Comparison of ENCODE assay signal across 13 cellular contexts in the genomic region with DNA sequence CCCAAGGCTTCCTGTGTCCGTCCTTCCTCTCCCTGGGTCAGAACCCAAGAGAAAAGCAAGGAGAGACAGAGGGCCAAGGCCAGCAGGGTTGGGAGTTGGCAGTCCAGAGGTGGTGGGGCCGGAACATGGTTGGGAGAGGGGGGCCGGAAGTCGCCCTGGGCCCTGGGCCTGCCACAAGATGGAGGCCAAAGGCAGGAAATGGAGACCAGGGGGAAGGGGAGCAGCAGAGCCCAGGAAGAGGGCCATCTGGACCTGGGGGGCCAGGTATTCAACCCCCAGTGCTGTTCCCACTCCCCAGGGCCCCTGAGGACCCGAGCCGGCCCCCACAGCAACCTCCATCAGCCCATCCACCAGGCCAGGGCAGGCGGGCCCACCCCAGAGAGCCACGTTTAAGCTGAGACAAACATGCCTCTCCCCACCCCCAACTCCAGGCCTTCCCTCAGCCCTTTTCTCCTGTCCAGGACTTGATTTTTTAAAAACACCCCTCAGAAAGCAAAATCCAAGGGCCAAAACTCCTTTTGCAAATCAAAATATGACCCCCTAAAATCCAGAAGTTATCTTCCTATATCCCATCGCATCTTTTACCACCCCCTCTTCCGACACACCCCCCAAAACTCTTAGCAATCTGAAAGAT. TPM values are rescaled to one million over a fixed set of nuclear protein-coding genes. Genes with fewer than 3 reads are reported as not detected.
DNase-seq lines count a peak whose midpoint lies in the region; ATAC-seq and TF ChIP-seq lines count a peak whose summit lies in the region.
"Had no signal": no experiment of that assay in that cellular context is flagged by ENCODE, and none has a peak within 500 bp of the region (broad histone marks: within the 10 kb centered on the region; RNA-seq: fewer than 3 reads in every experiment).

No MANE protein-coding gene starts in this region.

- intact Hi-C loops in posterior vena cava (cut with DNase I): no loop called here

- WGBS in gastroesophageal sphincter (ENCODE audit: low coverage in 1 of 2), 2 donors: 33 to 74% methylated on average over 4 to 7 of the region's 10 CpGs

- H3K36me3 ChIP-seq in gastroesophageal sphincter: peaks cover 0 to 12% of the 10 kb centered on the region in 2 donors

- DNase-seq in AG10803 (ENCODE audit: low read depth): peak; percentile 60
- peak; percentile 54 for DNase-seq in SHP77 treated with DMSO at 0.1 percent for 48 hours (lab: John Stamatoyannopoulos, UW)
- peak; percentile 93 for DNase-seq in posterior vena cava (ENCODE audit: low spot score)
- no peak for DNase-seq in NCI-H187 treated with DMSO at 0.1 percent for 48 hours (lab: John Stamatoyannopoulos, UW)
- DNase-seq in DMS79 (lab: John Stamatoyannopoulos, UW): no peak
- DNase-seq in cortex of kidney (lab: John Stamatoyannopoulos, UW): no peak
- DNase-seq: activated T-cell treated with anti-CD3 and anti-CD28 coated beads for 4 hours; CD8-positive, alpha-beta T cell; H9; NCI-H2107 had no signal

- H3K27ac ChIP-seq in gastroesophageal sphincter: peak overlapping the region; percentile 83 to 96 (median 89)

- no peak for ATAC-seq in gastroesophageal sphincter
- no peak for ATAC-seq in HG02610 (IDR thresholded peaks at IDR 0.05; ENCODE audit: unreplicated experiment)
- ATAC-seq: CD8-positive, alpha-beta T cell had no signal

- H3K4me1 ChIP-seq in gastroesophageal sphincter: peaks cover 0 to 93% (median 30%) of the 10 kb centered on the region in 3 donors

- peak overlapping the region; percentile 60 for H3K4me3 ChIP-seq in AG10803 (ENCODE audit: low read length)
- peak overlapping the region; percentile 69 to 88 for H3K4me3 ChIP-seq in gastroesophageal sphincter

- TF ChIP-seq CTCF in AG10803 (conservative IDR thresholded peaks at IDR 0.05; ENCODE audit: low read length) (no peak), gastroesophageal sphincter (IDR thresholded peaks at IDR 0.05) (no peak)

- no peak for TF ChIP-seq POLR2A in gastroesophageal sphincter (IDR thresholded peaks at IDR 0.05)

- H3K9me3 ChIP-seq in gastroesophageal sphincter: no peaks in the 10 kb centered on the region

- H3K27me3 ChIP-seq in gastroesophageal sphincter: peaks cover 24% of the 10 kb centered on the region

- TF ChIP-seq EP300 in gastroesophageal sphincter (IDR thresholded peaks at IDR 0.05): no peak

RNA-seq across cellular contexts. Expression of gene BCL6B, which starts 4.4 kb away (rescaled TPM):
- total RNA-seq in gastroesophageal sphincter: 1 to 10 TPM in 3 of 4 donors, under 1 TPM in 1; 0.93 to 3.9 (median 3.3) TPM
- 10 to 100 TPM; 21.2 to 29.7 TPM for total RNA-seq in posterior vena cava
- total RNA-seq: CD8-positive, alpha-beta T cell; SK-MEL-5 had no signal

RNA-seq across cellular contexts. Expression of gene RNASEK, which starts 6.0 kb away (rescaled TPM):
- total RNA-seq in gastroesophageal sphincter (100 to 1,000 TPM; 150 to 211 (median 170) TPM), posterior vena cava (100 to 1,000 TPM; 153 to 154 TPM)

RNA-seq across cellular contexts. Expression of gene SLC16A13, which starts 17.4 kb away (rescaled TPM):
- total RNA-seq in gastroesophageal sphincter (under 1 TPM in 3 of 4 donors, not detected in 1; 0.58 to 0.81 (median 0.72) TPM), posterior vena cava (1 to 10 TPM; 1.5 to 1.6 TPM)

RNA-seq across cellular contexts. Expression of gene ALOX12, which starts 22.6 kb away (rescaled TPM):
- total RNA-seq in gastroesophageal sphincter: under 1 TPM in 2 of 4 donors, not detected in 2; 0.19 to 0.62 TPM
- under 1 TPM in 1 of 2 donors, not detected in 1; 0.14 TPM for total RNA-seq in posterior vena cava
- total RNA-seq: CD8-positive, alpha-beta T cell; SK-MEL-5 had no signal

RNA-seq across cellular contexts. Expression of gene SLC16A11, which starts 25.4 kb away (rescaled TPM):
- total RNA-seq in gastroesophageal sphincter (under 1 TPM in 3 of 4 donors, not detected in 1; 0.32 to 0.54 (median 0.39) TPM), posterior vena cava (1 to 10 TPM in 1 of 2 donors, under 1 TPM in 1; 0.52 to 1.3 TPM)
- total RNA-seq: SK-MEL-5 had no signal

Comparison
In these comparisons a context has a peak if more than half of its experiments do, and no peak if none do; other contexts are left out.
1. DNase-seq: peak in AG10803 (single experiment), SHP77 treated with DMSO at 0.1 percent for 48 hours (single experiment) and posterior vena cava (single experiment); none in NCI-H187 treated with DMSO at 0.1 percent for 48 hours (single experiment), DMS79 (single experiment) and cortex of kidney (single experiment).
2. RNA of gene BCL6B, which starts 4.4 kb away (total RNA-seq): 21.2 to 29.7 TPM in posterior vena cava; 0.93 to 3.9 TPM in gastroesophageal sphincter; every median in the first group is over 4 times any median in the second.